32 cellular contexts compared by ENCODE assay signal in the genomic region with DNA sequence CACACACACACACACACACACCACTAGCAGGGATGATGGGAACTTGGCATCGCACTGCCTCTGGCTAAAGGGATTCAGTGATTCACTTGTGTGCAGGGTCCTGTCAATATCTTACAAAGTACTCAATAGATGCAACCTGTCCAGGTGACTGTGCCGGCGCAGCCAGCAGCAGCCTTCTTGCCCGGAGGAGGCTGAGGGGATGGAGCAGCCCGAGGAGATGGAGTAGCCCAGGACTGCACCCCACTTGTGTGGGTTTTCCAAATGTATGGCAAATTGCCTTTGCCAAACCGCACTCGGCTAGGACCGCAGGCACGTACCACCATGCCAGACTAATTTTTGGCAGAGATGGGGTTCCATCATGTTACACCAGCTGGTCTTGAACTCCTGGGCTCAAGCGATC. TPM values are rescaled to one million over a fixed set of nuclear protein-coding genes. Genes with fewer than 3 reads are reported as not detected.
"Had no signal": no experiment of that assay in that cellular context is flagged by ENCODE, and none has a peak within 500 bp of the region (broad histone marks: within the 10 kb centered on the region; RNA-seq: fewer than 3 reads in every experiment).

No MANE protein-coding gene starts in this region.

- ATAC-seq: heart left ventricle; left cardiac atrium; left lobe of liver; left ventricle myocardium superior; lower lobe of right lung; naive thymus-derived CD8-positive, alpha-beta T cell; stimulated activated naive B cell treated with anti-CD40 and anti-IgM and Interleukin-4, amounts not matched to agents 10 μg/mL and 1 μg/mL and 100 μg/mL, for 72 hours; stimulated activated naive CD8-positive, alpha-beta T cell treated with anti-CD3 and anti-CD28 coated beads, Interleukin-15, Interleukin-2, amounts not matched to agents 100 U/mL and 50 U/mL, for 24 hours had no signal

- H3K36me3 ChIP-seq: neural progenitor cell, neutrophil, right atrium auricular region, right lobe of liver, suprapubic skin, thoracic aorta, tibial artery had no signal

- H3K4me1 ChIP-seq: heart left ventricle, lower lobe of right lung, neural progenitor cell, parathyroid adenoma, right atrium auricular region, right lobe of liver, stomach, suprapubic skin, tibial artery had no signal

- DNase-seq: glutamatergic neuron; heart left ventricle; kidney glomerular epithelial cell; left cardiac atrium; left ventricle myocardium superior; lower lobe of right lung; mammary epithelial cell; mesenchymal stem cell; naive thymus-derived CD8-positive, alpha-beta T cell; occipital lobe; right lobe of liver; stimulated activated CD4-positive, alpha-beta T cell treated with anti-CD3 and anti-CD28 coated beads, Interleukin-12 subunit alpha, Interleukin-12 subunit beta, amount 100 ng/mL, for 4 hours; stimulated activated CD4-positive, alpha-beta T cell treated with anti-CD3 and anti-CD28 coated beads, Interleukin-15, amount 100 ng/mL, for 24 hours; stimulated activated CD4-positive, alpha-beta T cell treated with anti-CD3 and anti-CD28 coated beads, Interleukin-2, amount 100 ng/mL, for 24 hours; stimulated activated CD4-positive, alpha-beta T cell treated with anti-CD3 and anti-CD28 coated beads, Interleukin-4, amount 100 ng/mL, for 1 hour; stimulated activated naive B cell treated with anti-CD40 and anti-IgM and Interleukin-4, amounts not matched to agents 10 μg/mL and 1 μg/mL and 100 μg/mL, for 72 hours; stimulated activated naive CD8-positive, alpha-beta T cell treated with anti-CD3 and anti-CD28 coated beads, Interleukin-15, Interleukin-2, amounts not matched to agents 100 U/mL and 50 U/mL, for 24 hours; stomach; tibial artery had no signal

- FAIRE-seq: keratinocyte had no signal

- H3K4me3 ChIP-seq: heart left ventricle, lower lobe of right lung, neural progenitor cell, right atrium auricular region, right lobe of liver, skin epidermis, stomach, suprapubic skin, thoracic aorta, tibial artery had no signal

- H3K27me3 ChIP-seq: neural progenitor cell, right atrium auricular region, right lobe of liver, suprapubic skin had no signal

- H3K9me3 ChIP-seq: heart left ventricle, lower lobe of right lung, neutrophil, right atrium auricular region, right lobe of liver, stomach, suprapubic skin, thoracic aorta had no signal

- H3K27ac ChIP-seq: heart left ventricle, lower lobe of right lung, neural progenitor cell, neutrophil, parathyroid adenoma, right atrium auricular region, right lobe of liver, skin epidermis, stomach, suprapubic skin, thoracic aorta, tibial artery had no signal

RNA-seq across cellular contexts. Expression of a gene that starts 31.1 kb away (rescaled TPM):
- total RNA-seq: left cardiac atrium; left lobe of liver; left ventricle myocardium superior; lower lobe of right lung; mucosa of gallbladder; naive thymus-derived CD8-positive, alpha-beta T cell; occipital lobe; progenitor cell of endocrine pancreas; renal cortical epithelial cell; right atrium auricular region; right lobe of liver; thoracic aorta; urinary bladder had no signal
- polyA plus RNA-seq: mammary epithelial cell; naive thymus-derived CD8-positive, alpha-beta T cell; stomach; urinary bladder had no signal
